ENCODE assay signal across 8 cellular contexts in the genomic region with DNA sequence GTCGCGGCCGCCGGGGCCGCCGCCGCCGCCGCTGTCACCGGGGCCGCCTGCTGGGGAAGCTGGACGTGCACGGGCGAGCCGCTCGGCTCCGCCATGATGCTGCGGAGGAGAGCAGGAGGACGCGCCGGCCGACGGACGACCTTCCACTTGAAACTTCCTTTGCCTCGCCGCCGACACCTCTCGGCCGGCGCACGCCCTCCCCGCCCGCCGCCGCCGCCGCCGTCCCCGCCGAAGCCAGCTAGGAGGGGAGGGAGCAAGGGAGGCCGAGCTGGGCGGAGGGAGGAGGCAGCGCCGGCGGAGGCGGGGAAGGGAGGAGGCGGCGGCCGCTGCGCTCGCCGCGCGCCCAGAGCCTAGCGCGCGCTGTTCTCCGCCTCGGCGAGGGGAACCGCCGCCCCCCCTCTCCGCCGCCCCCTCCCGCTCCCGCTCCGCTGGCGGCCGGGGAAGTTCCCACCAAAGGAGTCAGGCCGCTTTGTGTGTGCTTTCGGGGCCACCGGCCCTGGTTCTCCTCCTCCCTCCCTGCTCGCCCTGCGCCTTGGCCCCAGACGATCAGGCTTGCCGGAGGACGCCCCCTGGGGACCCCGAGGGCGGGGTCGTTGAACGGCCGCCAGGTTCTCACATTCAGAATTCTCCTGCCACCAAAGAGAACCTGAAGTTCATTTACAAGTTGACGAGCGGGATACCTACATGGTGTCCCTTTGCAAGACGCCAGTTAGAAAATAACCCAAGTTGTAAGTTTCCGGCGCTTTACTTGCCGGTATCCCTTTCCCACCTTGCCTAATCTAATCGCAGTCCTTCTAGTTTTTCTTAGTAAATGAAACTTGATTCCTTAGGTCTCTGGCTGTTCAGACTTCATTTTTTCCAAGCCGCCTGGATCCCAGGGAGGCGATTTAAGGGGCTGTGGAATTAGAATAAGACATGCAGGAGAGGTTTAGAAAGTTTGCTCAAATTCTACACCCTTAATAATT. TPM values are rescaled to one million over a fixed set of nuclear protein-coding genes. Genes with fewer than 3 reads are reported as not detected.
A peak's percentile ranks its signal among the peaks of the same experiment; 100 is the strongest.
DNase-seq lines count a peak whose midpoint lies in the region; ATAC-seq, FAIRE-seq and TF ChIP-seq lines count a peak whose summit lies in the region.

Gene STK39, minus strand, starts transcription at position 255 of the 965 bp plus-strand sequence. Its CDS starts 160 bp downstream, at position 95.

- H3K4me3 ChIP-seq in WERI-Rb-1 (ENCODE audit: low read depth, low read length) = peak within 1 kb of the TSS; percentile 74
- peak within 1 kb of the TSS; percentile 66 for H3K4me3 ChIP-seq in bronchial epithelial cell (ENCODE audit: low read depth, low read length)
- peak within 1 kb of the TSS; percentile 70 for H3K4me3 ChIP-seq in smooth muscle cell

- peak within 1 kb of the TSS; percentile 98 for H3K4me2 ChIP-seq in smooth muscle cell

- TF ChIP-seq CTCF in WERI-Rb-1 (IDR thresholded peaks at IDR 0.05; ENCODE audit: low read depth, low read length) (peak; percentile 32; the same call in 1 of the 2 replicates), bronchial epithelial cell (IDR thresholded peaks at IDR 0.05; ENCODE audit: insufficient read depth, low read length, severe bottlenecking) (no peak), smooth muscle cell (IDR thresholded peaks at IDR 0.05; ENCODE audit: borderline replicate concordance, insufficient read depth, poor library complexity, severe bottlenecking) (peak; percentile 14)

- peak within 1 kb of the TSS; percentile 63 for H3K9ac ChIP-seq in smooth muscle cell (ENCODE audit: low read depth)

- H3K79me2 ChIP-seq in smooth muscle cell (ENCODE audit: low read depth) = peaks cover 41% of the 10 kb centered on the region

- DNase-seq in activated CD8-positive, alpha-beta memory T cell treated with anti-CD3 and anti-CD28 coated beads for 1 hour (ENCODE audit: extremely low read depth in 1 of 2, low read depth in 1 of 2) = peak; percentile 54 to 62
- no peak for DNase-seq in activated CD8-positive, alpha-beta memory T cell treated with anti-CD3 and anti-CD28 coated beads for 24 hours
- DNase-seq in NCI-H2171 (lab: John Stamatoyannopoulos, UW) (peak; percentile 87), WERI-Rb-1 (peak; percentile 82), bronchial epithelial cell (ENCODE audit: low read depth) (peak; percentile 43), iPS-NIHi7 (ENCODE audit: extremely low spot score) (peak; percentile 83), smooth muscle cell (lab: John Stamatoyannopoulos, UW; ENCODE audit: unreplicated experiment) (peak; percentile 48)

- H3K9me3 ChIP-seq in WERI-Rb-1 (ENCODE audit: severe bottlenecking) (no peaks in the 10 kb centered on the region), smooth muscle cell (replicated peaks; ENCODE audit: low read depth) (no peaks in the 10 kb centered on the region)

- peaks cover 26% of the 10 kb centered on the region for H3K4me1 ChIP-seq in smooth muscle cell (ENCODE audit: low read depth)

- H4K20me1 ChIP-seq in smooth muscle cell (ENCODE audit: low read depth) = peaks cover 15% of the 10 kb centered on the region

- H3K27ac ChIP-seq in WERI-Rb-1 = peak within 1 kb of the TSS; percentile 87
- peak within 1 kb of the TSS; percentile 69 for H3K27ac ChIP-seq in smooth muscle cell (ENCODE audit: low read depth)

- H3K27me3 ChIP-seq in WERI-Rb-1 (ENCODE audit: insufficient read depth, low read depth, severe bottlenecking) = no peaks in the 10 kb centered on the region
- H3K27me3 ChIP-seq in bronchial epithelial cell (ENCODE audit: control insufficient read depth, insufficient read depth, low read length) = no peaks in the 10 kb centered on the region
- no peaks in the 10 kb centered on the region for H3K27me3 ChIP-seq in smooth muscle cell (ENCODE audit: low read depth)

- H2AFZ ChIP-seq in smooth muscle cell (ENCODE audit: low read depth) = peak within 1 kb of the TSS; percentile 86

- H3K36me3 ChIP-seq in WERI-Rb-1 (no peaks in the 10 kb centered on the region), bronchial epithelial cell (ENCODE audit: control insufficient read depth, insufficient read depth, low read length) (no peaks in the 10 kb centered on the region), smooth muscle cell (ENCODE audit: low read depth) (no peaks in the 10 kb centered on the region)

- whole genome bisulfite sequencing in smooth muscle cell (ENCODE audit: low lambda C conversion rate) = 1% methylated on average over 34 of the region's 91 CpGs

- H3F3A ChIP-seq in smooth muscle cell (ENCODE audit: low read depth) = peaks cover 6% of the 10 kb centered on the region

- no peak for FAIRE-seq in bronchial epithelial cell (lab: Jason Lieb, UNC)

- peak; percentile 89 for ATAC-seq in HG03025 (IDR thresholded peaks at IDR 0.05; ENCODE audit: low FRiP score, unreplicated experiment)

RNA-seq across cellular contexts. Expression of gene STK39, which starts in this region (rescaled TPM):
- total RNA-seq in bronchial epithelial cell = 15.4 and 20.3 TPM in 2 replicates
- 32.1 and 37.8 TPM in 2 replicates for total RNA-seq in smooth muscle cell
- polyA plus RNA-seq in smooth muscle cell = 18.8 and 21.1 TPM in 2 replicates
